In genomic region chr22:44990328-44990727, GRCh38 we compare ENCODE assay signal across 4 cellular contexts.
TF ChIP-seq lines count a peak whose summit lies in the region.

No MANE protein-coding gene starts in this region.

TF ChIP-seq in A549, 52 proteins besides CTCF, POLR2A, EP300 and RAD21:
- TF ChIP-seq JUN (IDR thresholded peaks at IDR 0.05) (no peak), MAFK (IDR thresholded peaks at IDR 0.05; ENCODE audit: partially characterized antibody) (peak; percentile 23), ESRRA (IDR thresholded peaks at IDR 0.05; ENCODE audit: borderline replicate concordance, low read length) (no peak), REST (IDR thresholded peaks at IDR 0.05) (no peak), KDM1A (IDR thresholded peaks at IDR 0.05; ENCODE audit: low read depth) (no peak)
- TF ChIP-seq, protein P1, sequence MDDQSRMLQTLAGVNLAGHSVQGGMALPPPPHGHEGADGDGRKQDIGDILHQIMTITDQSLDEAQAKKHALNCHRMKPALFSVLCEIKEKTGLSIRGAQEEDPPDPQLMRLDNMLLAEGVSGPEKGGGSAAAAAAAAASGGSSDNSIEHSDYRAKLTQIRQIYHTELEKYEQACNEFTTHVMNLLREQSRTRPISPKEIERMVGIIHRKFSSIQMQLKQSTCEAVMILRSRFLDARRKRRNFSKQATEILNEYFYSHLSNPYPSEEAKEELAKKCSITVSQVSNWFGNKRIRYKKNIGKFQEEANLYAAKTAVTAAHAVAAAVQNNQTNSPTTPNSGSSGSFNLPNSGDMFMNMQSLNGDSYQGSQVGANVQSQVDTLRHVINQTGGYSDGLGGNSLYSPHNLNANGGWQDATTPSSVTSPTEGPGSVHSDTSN (IDR thresholded peaks at IDR 0.05): no peak
- TF ChIP-seq, protein P2, sequence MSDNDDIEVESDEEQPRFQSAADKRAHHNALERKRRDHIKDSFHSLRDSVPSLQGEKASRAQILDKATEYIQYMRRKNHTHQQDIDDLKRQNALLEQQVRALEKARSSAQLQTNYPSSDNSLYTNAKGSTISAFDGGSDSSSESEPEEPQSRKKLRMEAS (IDR thresholded peaks at IDR 0.05): no peak

TF ChIP-seq in GM23338, 12 proteins besides CTCF, POLR2A, EP300 and RAD21 (continues in another document):
- TF ChIP-seq REST (IDR thresholded peaks at IDR 0.05; ENCODE audit: unreplicated experiment) (no peak), POLR2AphosphoS5 (IDR thresholded peaks at IDR 0.05; ENCODE audit: low read depth) (no peak), NANOG (IDR thresholded peaks at IDR 0.05; ENCODE audit: borderline replicate concordance) (no peak), ZNF114 (CRISPR knock-in tag; IDR thresholded peaks at IDR 0.05) (no peak), ETS1 (IDR thresholded peaks at IDR 0.05) (no peak), CREB1 (CRISPR knock-in tag; IDR thresholded peaks at IDR 0.05; ENCODE audit: low read depth) (no peak)

TF ChIP-seq in WTC11, 78 proteins besides CTCF, POLR2A, EP300 and RAD21:
- TF ChIP-seq GTF2I (CRISPR knock-in tag; conservative IDR thresholded peaks at IDR 0.05) (no peak), TEAD4 (CRISPR knock-in tag; IDR thresholded peaks at IDR 0.05) (no peak)

TF ChIP-seq in H1, 55 proteins besides CTCF, POLR2A, EP300 and RAD21:
- TF ChIP-seq POLR2AphosphoS5 (IDR thresholded peaks at IDR 0.05; ENCODE audit: low read depth, low read length): 0 out of 2 replicates have a peak, but pooled peaks have one; percentile 10
- TF ChIP-seq, protein P3, sequence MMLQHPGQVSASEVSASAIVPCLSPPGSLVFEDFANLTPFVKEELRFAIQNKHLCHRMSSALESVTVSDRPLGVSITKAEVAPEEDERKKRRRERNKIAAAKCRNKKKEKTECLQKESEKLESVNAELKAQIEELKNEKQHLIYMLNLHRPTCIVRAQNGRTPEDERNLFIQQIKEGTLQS (IDR thresholded peaks at IDR 0.05; ENCODE audit: insufficient read depth, low read depth, low read length): no peak
- TF ChIP-seq RXRA (IDR thresholded peaks at IDR 0.05; ENCODE audit: insufficient read depth, low read depth, low read length): no peak
- TF ChIP-seq, protein P4, sequence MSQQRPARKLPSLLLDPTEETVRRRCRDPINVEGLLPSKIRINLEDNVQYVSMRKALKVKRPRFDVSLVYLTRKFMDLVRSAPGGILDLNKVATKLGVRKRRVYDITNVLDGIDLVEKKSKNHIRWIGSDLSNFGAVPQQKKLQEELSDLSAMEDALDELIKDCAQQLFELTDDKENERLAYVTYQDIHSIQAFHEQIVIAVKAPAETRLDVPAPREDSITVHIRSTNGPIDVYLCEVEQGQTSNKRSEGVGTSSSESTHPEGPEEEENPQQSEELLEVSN (IDR thresholded peaks at IDR 0.05): no peak
- no peak for TF ChIP-seq JUN (IDR thresholded peaks at IDR 0.05; ENCODE audit: low read depth, low read length)
